In the genomic region with DNA sequence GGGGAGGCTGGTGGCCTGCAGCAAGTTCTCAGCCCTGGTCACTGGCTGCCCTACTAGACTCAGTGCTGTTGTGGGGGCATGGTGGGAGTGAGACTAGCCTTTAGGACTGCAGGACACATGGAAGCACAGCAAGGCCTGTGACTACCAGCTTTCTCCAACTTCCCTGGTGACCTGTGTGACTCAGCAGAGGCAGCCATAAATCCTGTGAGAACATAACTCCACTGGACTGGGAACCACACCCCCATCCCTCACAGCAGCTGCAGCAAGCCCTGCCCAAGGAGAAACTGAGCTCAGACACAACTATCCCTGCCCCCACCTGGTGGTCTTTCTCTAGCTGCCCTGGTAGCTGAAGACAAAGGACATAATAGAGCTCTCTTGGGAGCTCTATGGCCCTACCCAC, we compare ENCODE assay signal across 21 cellular contexts.
DNase-seq lines count a peak whose midpoint lies in the region; ATAC-seq and TF ChIP-seq lines count a peak whose summit lies in the region.
"Had no signal": no experiment of that assay in that cellular context is flagged by ENCODE, and none has a peak within 500 bp of the region (broad histone marks: within the 10 kb centered on the region; RNA-seq: fewer than 3 reads in every experiment).

No MANE protein-coding gene starts in this region.

- peak overlapping the region; percentile 20; the same call in 1 of the 2 replicates for H3K4me2 ChIP-seq in PC-9
- no peak overlapping the region for H3K4me2 ChIP-seq in osteoblast (ENCODE audit: insufficient read depth, low read length)
- H3K4me2 ChIP-seq: KMS-11 had no signal

- H3K9me3 ChIP-seq in PC-9 (ENCODE audit: insufficient read depth, low read depth) (no peaks in the 10 kb centered on the region), osteoblast (ENCODE audit: low read depth, low read length) (no peaks in the 10 kb centered on the region), transverse colon (no peaks in the 10 kb centered on the region)
- H3K9me3 ChIP-seq: body of pancreas, thyroid gland had no signal

- TF ChIP-seq POLR2A in transverse colon (IDR thresholded peaks at IDR 0.05) = no peak

- H3K36me3 ChIP-seq in PC-9 (ENCODE audit: low read depth) = no peaks in the 10 kb centered on the region
- no peaks in the 10 kb centered on the region for H3K36me3 ChIP-seq in osteoblast (ENCODE audit: insufficient read depth, low read length)
- no peaks in the 10 kb centered on the region for H3K36me3 ChIP-seq in transverse colon
- H3K36me3 ChIP-seq: spleen, thyroid gland had no signal

- H3K79me2 ChIP-seq in PC-9 (ENCODE audit: low read depth) (no peaks in the 10 kb centered on the region), osteoblast (ENCODE audit: insufficient read depth, low read length) (no peaks in the 10 kb centered on the region)

- POLR2A ChIA-PET in PC-9 (lab: Charles Lee; ENCODE audit: unreplicated experiment) = no interaction called here

- no peaks in the 10 kb centered on the region for H3K9me2 ChIP-seq in PC-9 (ENCODE audit: insufficient read depth)

- intact Hi-C loops in PC-9 (cut with micrococcal nuclease; ENCODE audit: unreplicated experiment) (no loop called here), transverse colon (cut with DNase I; ENCODE audit: low total_unique reads) (no loop called here)

- H3F3A ChIP-seq in PC-9 (ENCODE audit: insufficient read depth, low read depth) = peaks cover 12% of the 10 kb centered on the region

- CTCF ChIA-PET in PC-9 (lab: Charles Lee) = no interaction called here

- no peak overlapping the region for H3K4me3 ChIP-seq in PC-9
- no peak overlapping the region for H3K4me3 ChIP-seq in osteoblast (ENCODE audit: insufficient read depth, low read length)
- no peak overlapping the region for H3K4me3 ChIP-seq in transverse colon
- H3K4me3 ChIP-seq: body of pancreas, spleen, thyroid gland had no signal

- H3K4me1 ChIP-seq in PC-9 (replicated peaks; ENCODE audit: insufficient read depth) = peaks cover 25% of the 10 kb centered on the region
- peaks cover 26% of the 10 kb centered on the region for H3K4me1 ChIP-seq in osteoblast (ENCODE audit: insufficient read depth, low read length)
- no peaks in the 10 kb centered on the region for H3K4me1 ChIP-seq in transverse colon
- H3K4me1 ChIP-seq: body of pancreas, spleen, thyroid gland had no signal

- peak; percentile 34 for DNase-seq in GM04503 (ENCODE audit: low read depth)
- peak in 1 of 2 experiments; percentile 9 for DNase-seq in PC-9
- DNase-seq in epithelial cell of prostate (ENCODE audit: low read depth, low spot score) = peak; percentile 66
- DNase-seq in osteoblast (ENCODE audit: insufficient read length, low spot score, missing footprints) = no peak
- no peak for DNase-seq in transverse colon
- DNase-seq in SHP77 treated with DMSO at 0.1 percent for 48 hours (lab: John Stamatoyannopoulos, UW) = no peak
- no peak for DNase-seq in left lobe of liver (ENCODE audit: low spot score)
- DNase-seq: activated CD4-positive, alpha-beta T cell treated with anti-CD3 and anti-CD28 coated beads, Interleukin-2, amount 10 ng/mL, durations not matched to agents 24 days and 14 days; activated naive CD4-positive, alpha-beta T cell treated with anti-CD3 and anti-CD28 coated beads, Interleukin-2, amount 10 ng/mL, durations not matched to agents 7 days and 5 days; activated T-cell treated with anti-CD3 and anti-CD28 coated beads for 4 hours; body of pancreas; left ventricle myocardium superior; naive B cell; NCI-H1417 treated with DMSO at 0.1 percent for 48 hours; NCI-H2227 treated with DMSO at 0.1 percent for 48 hours; posterior cingulate gyrus; spleen; thyroid gland had no signal

- H4K20me1 ChIP-seq in PC-9 (ENCODE audit: insufficient read depth) = no peaks in the 10 kb centered on the region
- no peaks in the 10 kb centered on the region for H4K20me1 ChIP-seq in osteoblast (ENCODE audit: insufficient read depth, low read length)

- no TSS peak for BruUV-seq in PC-9 (replicated peaks; lab: Mats Ljungman, UMichigan)

- H3K27me3 ChIP-seq in PC-9 (ENCODE audit: insufficient read depth, low read depth) (no peaks in the 10 kb centered on the region), osteoblast (ENCODE audit: insufficient read depth, low read length) (no peaks in the 10 kb centered on the region), transverse colon (no peaks in the 10 kb centered on the region)
- H3K27me3 ChIP-seq: body of pancreas, thyroid gland had no signal

- in situ Hi-C loops in transverse colon (cut with MboI; ENCODE audit: low pct_ligation_motif_present in 1 of 4, low pct_unique_long_range_greater_than_20kb in 1 of 4, low sequenced_read_pairs in 3 of 4) = no loop called here

- ATAC-seq in left lobe of liver = no peak
- ATAC-seq in GM21423 (IDR thresholded peaks at IDR 0.05; ENCODE audit: unreplicated experiment) = no peak
- ATAC-seq: body of pancreas, left ventricle myocardium superior had no signal

- TF ChIP-seq CTCF in PC-9 (conservative IDR thresholded peaks at IDR 0.05) (no peak), osteoblast (IDR thresholded peaks at IDR 0.05; ENCODE audit: extremely low read depth, low read depth, low read length) (no peak), transverse colon (IDR thresholded peaks at IDR 0.05) (no peak)

- no peak for TF ChIP-seq EP300 in transverse colon (IDR thresholded peaks at IDR 0.05; ENCODE audit: low read depth)

- H3K27ac ChIP-seq in PC-9 (no peak overlapping the region; the same call in 1 of the 2 replicates), epithelial cell of prostate (peak overlapping the region; percentile 14), osteoblast (ENCODE audit: low read depth, low read length) (no peak overlapping the region), transverse colon (no peak overlapping the region)
- H3K27ac ChIP-seq: body of pancreas, HL-60, KMS-11, spleen, thyroid gland had no signal

- H2AFZ ChIP-seq in PC-9 = peak overlapping the region; percentile 71; the same call in 1 of the 2 replicates
- H2AFZ ChIP-seq in osteoblast (ENCODE audit: low read length) = peak overlapping the region; percentile 79

Comparison
In these comparisons a context has a peak if more than half of its experiments do, and no peak if none do; other contexts are left out.
1. DNase-seq: peak in GM04503 (single experiment) and epithelial cell of prostate (single experiment); none in osteoblast (single experiment), transverse colon (single experiment), SHP77 treated with DMSO at 0.1 percent for 48 hours (single experiment) and left lobe of liver (single experiment).